Comparison of ENCODE assay signal across 12 cellular contexts in the genomic region with DNA sequence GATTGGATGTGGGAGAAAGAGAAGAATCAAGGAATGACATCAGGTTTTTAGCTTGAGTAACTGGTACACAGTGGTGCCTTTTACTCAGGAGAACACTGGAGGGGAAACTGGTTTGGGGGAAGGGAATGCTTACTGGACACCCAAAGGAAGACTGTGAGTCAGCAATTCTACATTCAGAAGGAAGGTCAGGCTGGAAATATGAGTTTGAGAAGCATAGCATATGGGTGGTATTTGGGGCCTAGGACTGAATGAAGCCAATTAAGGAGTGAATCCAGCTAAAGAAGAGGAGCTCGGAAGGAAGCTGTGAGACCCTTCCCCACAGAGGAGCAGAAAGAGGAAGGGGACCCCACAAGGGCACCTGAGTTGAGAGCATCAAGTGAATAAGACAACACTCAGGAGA. TPM values are rescaled to one million over a fixed set of nuclear protein-coding genes. Genes with fewer than 3 reads are reported as not detected.
A peak's percentile ranks its signal among the peaks of the same experiment; 100 is the strongest.
DNase-seq lines count a peak whose midpoint lies in the region; ATAC-seq and TF ChIP-seq lines count a peak whose summit lies in the region.
"Had no signal": no experiment of that assay in that cellular context is flagged by ENCODE, and none has a peak within 500 bp of the region (broad histone marks: within the 10 kb centered on the region; RNA-seq: fewer than 3 reads in every experiment).

No MANE protein-coding gene starts in this region.

- DNase-seq in H4 (ENCODE audit: low spot score), result peak; percentile 56
- DNase-seq in UCSD-AML1 (lab: John Stamatoyannopoulos, UW; ENCODE audit: unreplicated experiment), result peak; percentile 13
- peak; percentile 68 for DNase-seq in fibroblast of the aortic adventitia (ENCODE audit: low read depth)
- DNase-seq in activated CD4-positive, alpha-beta T cell treated with anti-CD3 and anti-CD28 coated beads for 4 hours, result no peak
- no peak for DNase-seq in cortex of kidney (lab: John Stamatoyannopoulos, UW)
- DNase-seq: activated CD4-positive, alpha-beta T cell treated with anti-CD3 and anti-CD28 coated beads, Interleukin-2, amount 50 U/mL, for 1 hour; activated naive CD8-positive, alpha-beta T cell treated with anti-CD3 and anti-CD28 coated beads, Interleukin-2, amount 10 ng/mL, durations not matched to agents 7 days and 5 days; lower lobe of right lung; stimulated activated naive B cell treated with anti-CD40 and anti-IgM and Interleukin-4, amounts not matched to agents 10 μg/mL and 1 μg/mL and 100 μg/mL, for 72 hours had no signal

- peaks cover 5 to 29% (median 18%) of the 10 kb centered on the region in 5 donors for H3K4me1 ChIP-seq in subcutaneous abdominal adipose tissue (ENCODE audit: control insufficient read depth in 5 of 5, insufficient read depth in 5 of 5, low read length in 5 of 5)
- H3K4me1 ChIP-seq: HAP-1 had no signal

- no peak overlapping the region for H3K4me3 ChIP-seq in fibroblast of the aortic adventitia (ENCODE audit: low read depth, low read length)
- no peak overlapping the region for H3K4me3 ChIP-seq in subcutaneous abdominal adipose tissue (ENCODE audit: low read depth in 1 of 5, low read length in 5 of 5)
- H3K4me3 ChIP-seq: HAP-1, lower lobe of right lung had no signal

- peak overlapping the region; percentile 24 for H3K27ac ChIP-seq in subcutaneous abdominal adipose tissue (ENCODE audit: low read depth, low read length)
- H3K27ac ChIP-seq: lower lobe of right lung had no signal

- TF ChIP-seq CTCF in fibroblast of the aortic adventitia (IDR thresholded peaks at IDR 0.05; ENCODE audit: insufficient read depth, low read length), result no peak

- H3K9ac ChIP-seq in subcutaneous abdominal adipose tissue (ENCODE audit: low read length in 5 of 5), result no peak overlapping the region

- H3K9me3 ChIP-seq in subcutaneous abdominal adipose tissue (ENCODE audit: control insufficient read depth in 5 of 5, low read length in 5 of 5), result no peaks in the 10 kb centered on the region
- H3K9me3 ChIP-seq: HAP-1, lower lobe of right lung had no signal

- no peak for ATAC-seq in GM18520 (IDR thresholded peaks at IDR 0.05; ENCODE audit: unreplicated experiment)
- ATAC-seq: stimulated activated naive B cell treated with anti-CD40 and anti-IgM and Interleukin-4, amounts not matched to agents 10 μg/mL and 1 μg/mL and 100 μg/mL, for 72 hours had no signal

- no peaks in the 10 kb centered on the region for H3K36me3 ChIP-seq in subcutaneous abdominal adipose tissue (ENCODE audit: control insufficient read depth in 5 of 5, insufficient read depth in 5 of 5, low read length in 5 of 5)
- H3K36me3 ChIP-seq: HAP-1, lower lobe of right lung had no signal

- H3K27me3 ChIP-seq in subcutaneous abdominal adipose tissue (ENCODE audit: control insufficient read depth in 5 of 5, insufficient read depth in 4 of 5, low read length in 5 of 5), result no peaks in the 10 kb centered on the region

RNA-seq across cellular contexts. Expression of a gene that starts 35.4 kb away (rescaled TPM):
- 7.7 and 8.5 TPM in 2 replicates for total RNA-seq in H4 (2014; rRNA removed; shearing (Covaris generic))
- 2.2 and 4.4 TPM in 2 replicates for total RNA-seq in fibroblast of the aortic adventitia (ENCODE audit: low replicate concordance)

RNA-seq across cellular contexts. Expression of a gene that starts 35.5 kb away (rescaled TPM):
- total RNA-seq in H4 (2014; rRNA removed; shearing (Covaris generic)), result 4.4 and 6.5 TPM in 2 replicates
- 0.98 and 3.3 TPM in 2 replicates for total RNA-seq in fibroblast of the aortic adventitia (ENCODE audit: low replicate concordance)

RNA-seq across cellular contexts. Expression of a gene that starts 49.2 kb away (rescaled TPM):
- total RNA-seq in H4 (2014; rRNA removed; shearing (Covaris generic)), result 2.5 and 4.9 TPM in 2 replicates
- total RNA-seq in fibroblast of the aortic adventitia (ENCODE audit: low replicate concordance), result 7.3 and 66.6 TPM in 2 replicates

Comparison
In these comparisons a context has a peak if more than half of its experiments do, and no peak if none do; other contexts are left out.
1. DNase-seq: peak in H4 (single experiment), UCSD-AML1 (single experiment) and fibroblast of the aortic adventitia (single experiment); none in activated CD4-positive, alpha-beta T cell treated with anti-CD3 and anti-CD28 coated beads for 4 hours (0 of 2) and cortex of kidney (single experiment).